Comparison of ENCODE assay signal across 1 cellular context in the genomic region with DNA sequence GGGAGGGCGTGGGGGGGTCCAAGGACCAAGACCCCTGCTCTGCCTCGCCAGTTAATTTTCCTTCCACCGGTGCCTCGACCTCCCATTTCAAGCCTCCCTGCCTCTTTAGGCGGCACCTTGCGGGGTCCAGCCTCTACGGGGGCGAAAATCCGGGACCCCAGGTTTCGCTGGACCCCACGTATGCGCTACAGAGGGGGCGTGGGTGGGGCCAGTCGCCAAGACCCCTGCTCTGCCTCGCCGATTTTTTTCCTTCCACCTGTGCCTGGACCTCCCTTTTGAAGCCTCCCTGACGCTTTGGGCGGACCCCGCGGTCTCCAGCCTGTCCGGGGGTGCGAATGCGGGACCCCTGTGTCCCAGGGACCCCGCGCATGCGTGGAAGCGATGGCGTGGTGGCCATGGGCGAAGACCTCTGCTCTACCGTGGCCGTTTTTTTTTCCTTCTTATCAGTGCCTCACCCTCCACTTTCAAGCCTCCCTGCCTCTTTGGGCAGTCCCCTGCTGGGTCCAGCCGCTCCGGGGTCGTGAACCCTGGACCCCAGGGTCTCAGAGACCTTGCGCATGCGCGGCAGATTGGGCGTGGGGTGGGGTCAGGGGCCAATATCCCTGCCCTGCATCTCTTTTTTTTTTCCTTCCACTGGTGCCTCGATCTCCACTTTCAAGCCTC.
TF ChIP-seq lines count a peak whose summit lies in the region.

No MANE protein-coding gene starts in this region.

TF ChIP-seq in K562, 482 proteins besides CTCF, POLR2A, EP300 and RAD21 (continued from another document):
- no peak for TF ChIP-seq MYC (IDR thresholded peaks at IDR 0.05; ENCODE audit: low read depth, low read length)
- TF ChIP-seq MYC (CRISPR knock-in tag; IDR thresholded peaks at IDR 0.05; ENCODE audit: borderline replicate concordance, low read depth): no peak
- no peak for TF ChIP-seq SRSF7 (optimal IDR thresholded peaks at IDR 0.05; ENCODE audit: low read depth, low read length)
- TF ChIP-seq KLF1 (tag; IDR thresholded peaks at IDR 0.05): no peak
- no peak for TF ChIP-seq SMARCA5 (IDR thresholded peaks at IDR 0.05)
- TF ChIP-seq ZNF583 (CRISPR knock-in tag; IDR thresholded peaks at IDR 0.05): 0 out of 2 replicates have a peak, but pooled peaks have one; percentile 29
- no peak for TF ChIP-seq OTX1 (CRISPR knock-in tag; IDR thresholded peaks at IDR 0.05)
- TF ChIP-seq MXI1 (IDR thresholded peaks at IDR 0.05; ENCODE audit: low read depth, low read length): no peak
- TF ChIP-seq, protein P1, sequence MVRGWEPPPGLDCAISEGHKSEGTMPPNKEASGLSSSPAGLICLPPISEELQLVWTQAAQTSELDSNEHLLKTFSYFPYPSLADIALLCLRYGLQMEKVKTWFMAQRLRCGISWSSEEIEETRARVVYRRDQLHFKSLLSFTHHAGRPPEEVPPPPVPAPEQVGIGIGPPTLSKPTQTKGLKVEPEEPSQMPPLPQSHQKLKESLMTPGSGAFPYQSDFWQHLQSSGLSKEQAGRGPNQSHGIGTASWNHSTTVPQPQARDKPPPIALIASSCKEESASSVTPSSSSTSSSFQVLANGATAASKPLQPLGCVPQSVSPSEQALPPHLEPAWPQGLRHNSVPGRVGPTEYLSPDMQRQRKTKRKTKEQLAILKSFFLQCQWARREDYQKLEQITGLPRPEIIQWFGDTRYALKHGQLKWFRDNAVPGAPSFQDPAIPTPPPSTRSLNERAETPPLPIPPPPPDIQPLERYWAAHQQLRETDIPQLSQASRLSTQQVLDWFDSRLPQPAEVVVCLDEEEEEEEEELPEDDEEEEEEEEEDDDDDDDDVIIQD (CRISPR knock-in tag; IDR thresholded peaks at IDR 0.05): no peak
- TF ChIP-seq, protein P2, sequence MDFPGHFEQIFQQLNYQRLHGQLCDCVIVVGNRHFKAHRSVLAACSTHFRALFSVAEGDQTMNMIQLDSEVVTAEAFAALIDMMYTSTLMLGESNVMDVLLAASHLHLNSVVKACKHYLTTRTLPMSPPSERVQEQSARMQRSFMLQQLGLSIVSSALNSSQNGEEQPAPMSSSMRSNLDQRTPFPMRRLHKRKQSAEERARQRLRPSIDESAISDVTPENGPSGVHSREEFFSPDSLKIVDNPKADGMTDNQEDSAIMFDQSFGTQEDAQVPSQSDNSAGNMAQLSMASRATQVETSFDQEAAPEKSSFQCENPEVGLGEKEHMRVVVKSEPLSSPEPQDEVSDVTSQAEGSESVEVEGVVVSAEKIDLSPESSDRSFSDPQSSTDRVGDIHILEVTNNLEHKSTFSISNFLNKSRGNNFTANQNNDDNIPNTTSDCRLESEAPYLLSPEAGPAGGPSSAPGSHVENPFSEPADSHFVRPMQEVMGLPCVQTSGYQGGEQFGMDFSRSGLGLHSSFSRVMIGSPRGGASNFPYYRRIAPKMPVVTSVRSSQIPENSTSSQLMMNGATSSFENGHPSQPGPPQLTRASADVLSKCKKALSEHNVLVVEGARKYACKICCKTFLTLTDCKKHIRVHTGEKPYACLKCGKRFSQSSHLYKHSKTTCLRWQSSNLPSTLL (IDR thresholded peaks at IDR 0.05): peak; percentile 84
- TF ChIP-seq, protein P3, sequence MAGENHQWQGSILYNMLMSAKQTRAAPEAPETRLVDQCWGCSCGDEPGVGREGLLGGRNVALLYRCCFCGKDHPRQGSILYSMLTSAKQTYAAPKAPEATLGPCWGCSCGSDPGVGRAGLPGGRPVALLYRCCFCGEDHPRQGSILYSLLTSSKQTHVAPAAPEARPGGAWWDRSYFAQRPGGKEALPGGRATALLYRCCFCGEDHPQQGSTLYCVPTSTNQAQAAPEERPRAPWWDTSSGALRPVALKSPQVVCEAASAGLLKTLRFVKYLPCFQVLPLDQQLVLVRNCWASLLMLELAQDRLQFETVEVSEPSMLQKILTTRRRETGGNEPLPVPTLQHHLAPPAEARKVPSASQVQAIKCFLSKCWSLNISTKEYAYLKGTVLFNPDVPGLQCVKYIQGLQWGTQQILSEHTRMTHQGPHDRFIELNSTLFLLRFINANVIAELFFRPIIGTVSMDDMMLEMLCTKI (IDR thresholded peaks at IDR 0.05; ENCODE audit: partially characterized antibody): no peak
- TF ChIP-seq, protein P4, sequence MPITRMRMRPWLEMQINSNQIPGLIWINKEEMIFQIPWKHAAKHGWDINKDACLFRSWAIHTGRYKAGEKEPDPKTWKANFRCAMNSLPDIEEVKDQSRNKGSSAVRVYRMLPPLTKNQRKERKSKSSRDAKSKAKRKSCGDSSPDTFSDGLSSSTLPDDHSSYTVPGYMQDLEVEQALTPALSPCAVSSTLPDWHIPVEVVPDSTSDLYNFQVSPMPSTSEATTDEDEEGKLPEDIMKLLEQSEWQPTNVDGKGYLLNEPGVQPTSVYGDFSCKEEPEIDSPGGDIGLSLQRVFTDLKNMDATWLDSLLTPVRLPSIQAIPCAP (CRISPR knock-in tag; IDR thresholded peaks at IDR 0.05; ENCODE audit: borderline replicate concordance): no peak
- TF ChIP-seq ZFP36 (IDR thresholded peaks at IDR 0.05; ENCODE audit: low read depth, low read length, partially characterized antibody): no peak
